Comparison of ENCODE assay signal across 1 cellular context in genomic region chr11:94632356-94632755, GRCh38.
TF ChIP-seq lines count a peak whose summit lies in the region.

No MANE protein-coding gene starts in this region.

TF ChIP-seq in HEK293, 187 proteins besides CTCF, POLR2A, EP300 and RAD21 (continued from another document):
- no peak for TF ChIP-seq PRDM10 (tag by site-specific recombination; IDR thresholded peaks at IDR 0.05)
- no peak for TF ChIP-seq MYNN (tag by site-specific recombination; IDR thresholded peaks at IDR 0.05; ENCODE audit: borderline replicate concordance)
- TF ChIP-seq ZFP41 (tag by site-specific recombination; IDR thresholded peaks at IDR 0.05; ENCODE audit: borderline replicate concordance), result no peak
- TF ChIP-seq PRDM4 (tag by site-specific recombination; IDR thresholded peaks at IDR 0.05), result peak; percentile 77
- no peak for TF ChIP-seq ZNF354C (tag by site-specific recombination; IDR thresholded peaks at IDR 0.05; ENCODE audit: borderline replicate concordance, low read depth)
- TF ChIP-seq SP7 (tag by site-specific recombination; IDR thresholded peaks at IDR 0.05), result no peak
- no peak for TF ChIP-seq ZNF660 (tag by site-specific recombination; IDR thresholded peaks at IDR 0.05)
- 0 out of 2 replicates have a peak, but pooled peaks have one; percentile 23 for TF ChIP-seq ZNF18 (tag by site-specific recombination; IDR thresholded peaks at IDR 0.05)
- no peak for TF ChIP-seq ZNF423 (tag by site-specific recombination; IDR thresholded peaks at IDR 0.05)
- no peak for TF ChIP-seq ZNF776 (tag by site-specific recombination; IDR thresholded peaks at IDR 0.05; ENCODE audit: borderline replicate concordance)
- TF ChIP-seq ZNF169 (tag by site-specific recombination; IDR thresholded peaks at IDR 0.05), result no peak
- peak; percentile 73 for TF ChIP-seq SCRT1 (tag by site-specific recombination; IDR thresholded peaks at IDR 0.05; ENCODE audit: borderline replicate concordance)
- no peak for TF ChIP-seq ZNF2 (tag by site-specific recombination; IDR thresholded peaks at IDR 0.05)
- TF ChIP-seq SALL2 (tag by site-specific recombination; IDR thresholded peaks at IDR 0.05; ENCODE audit: borderline replicate concordance), result no peak
- peak; percentile 88 for TF ChIP-seq FEZF1 (tag by site-specific recombination; IDR thresholded peaks at IDR 0.05)
- no peak for TF ChIP-seq ZNF266 (tag by site-specific recombination; IDR thresholded peaks at IDR 0.05; ENCODE audit: low read depth)
- peak; percentile 66; the same call in 1 of the 2 replicates for TF ChIP-seq KLF16 (tag by site-specific recombination; IDR thresholded peaks at IDR 0.05)
- no peak for TF ChIP-seq ZNF48 (tag by site-specific recombination; IDR thresholded peaks at IDR 0.05)
- TF ChIP-seq ZNF704 (tag by site-specific recombination; IDR thresholded peaks at IDR 0.05), result no peak
- TF ChIP-seq ZXDB (tag by site-specific recombination; IDR thresholded peaks at IDR 0.05), result peak; percentile 67
- no peak for TF ChIP-seq ZNF473 (tag by site-specific recombination; IDR thresholded peaks at IDR 0.05)
- peak; percentile 85 for TF ChIP-seq HOXD13 (CRISPR knock-in tag; IDR thresholded peaks at IDR 0.05; ENCODE audit: borderline replicate concordance)
- no peak for TF ChIP-seq SETDB1 (IDR thresholded peaks at IDR 0.05; ENCODE audit: insufficient read length, low read length)
- TF ChIP-seq ZBTB8A (tag by site-specific recombination; IDR thresholded peaks at IDR 0.05), result no peak
- peak; percentile 87 for TF ChIP-seq BCL11B (tag by site-specific recombination; IDR thresholded peaks at IDR 0.05; ENCODE audit: low read depth)
- peak; percentile 83 for TF ChIP-seq PRDM6 (tag by site-specific recombination; IDR thresholded peaks at IDR 0.05)
- no peak; the same call in none of the 2 replicates for TF ChIP-seq ZNF580 (tag by site-specific recombination; IDR thresholded peaks at IDR 0.05)
- TF ChIP-seq ZSCAN23 (tag by site-specific recombination; IDR thresholded peaks at IDR 0.05), result no peak
- TF ChIP-seq OVOL3 (tag by site-specific recombination; IDR thresholded peaks at IDR 0.05), result no peak
- no peak for TF ChIP-seq ZNF529 (tag by site-specific recombination; IDR thresholded peaks at IDR 0.05; ENCODE audit: insufficient replicate concordance)
- TF ChIP-seq INSM2 (tag by site-specific recombination; IDR thresholded peaks at IDR 0.05), result no peak
- TF ChIP-seq ZSCAN5A (tag by site-specific recombination; IDR thresholded peaks at IDR 0.05), result no peak
